In genomic region chr1:117181630-117182041, GRCh38 we compare ENCODE assay signal across 37 cellular contexts. TPM values are rescaled to one million over a fixed set of nuclear protein-coding genes. Genes with fewer than 3 reads are reported as not detected.
DNase-seq lines count a peak whose midpoint lies in the region; ATAC-seq, FAIRE-seq and TF ChIP-seq lines count a peak whose summit lies in the region.
"Had no signal": no experiment of that assay in that cellular context is flagged by ENCODE, and none has a peak within 500 bp of the region (broad histone marks: within the 10 kb centered on the region; RNA-seq: fewer than 3 reads in every experiment).

No MANE protein-coding gene starts in this region.

- no peak for ATAC-seq in GM19467 (IDR thresholded peaks at IDR 0.05; ENCODE audit: unreplicated experiment)
- no peak for ATAC-seq in HG03378 (IDR thresholded peaks at IDR 0.05; ENCODE audit: unreplicated experiment)
- no peak for ATAC-seq in stimulated activated effector memory CD8-positive, alpha-beta T cell treated with anti-CD3 and anti-CD28 coated beads, Interleukin-12 subunit alpha, Interleukin-12 subunit beta, amount 100 ng/mL, for 72 hours
- ATAC-seq in HG02852 (IDR thresholded peaks at IDR 0.05; ENCODE audit: unreplicated experiment): no peak
- ATAC-seq: A549; activated CD4-positive, CD25-positive, alpha-beta regulatory T cell treated with anti-CD3 and anti-CD28 coated beads, Interleukin-2, amount 50 U/mL, for 24 hours; activated T-helper 17 cell treated with anti-CD3 and anti-CD28 coated beads, Interleukin-2, amount 50 U/mL, for 72 hours; CD8-positive, alpha-beta T cell; effector memory CD8-positive, alpha-beta T cell; foreskin keratinocyte; heart right ventricle; left colon; Panc1 had no signal

- no peaks in the 10 kb centered on the region for H4K20me1 ChIP-seq in neural progenitor cell (ENCODE audit: low read depth)

- FAIRE-seq in bronchial epithelial cell (lab: Jason Lieb, UNC): peak; percentile 23
- FAIRE-seq: A549, G401.6, H1, TTC549 had no signal

- no peak overlapping the region for H3K4me3 Mint-ChIP-seq in neural progenitor cell
- no peak overlapping the region for H3K4me3 Mint-ChIP-seq in stimulated activated effector memory CD8-positive, alpha-beta T cell treated with anti-CD3 and anti-CD28 coated beads, Interleukin-12 subunit alpha, Interleukin-12 subunit beta, amount 100 ng/mL, for 72 hours
- H3K4me3 Mint-ChIP-seq: activated CD4-positive, alpha-beta memory T cell treated with anti-CD3 and anti-CD28 coated beads for 36 hours; activated T-helper 17 cell treated with anti-CD3 and anti-CD28 coated beads, Interleukin-2, amount 50 U/mL, for 72 hours; B cell; CD8-positive, alpha-beta T cell; effector memory CD8-positive, alpha-beta T cell had no signal

- no peaks in the 10 kb centered on the region for H3K36me3 ChIP-seq in bronchial epithelial cell (ENCODE audit: control insufficient read depth, insufficient read depth, low read length)
- H3K36me3 ChIP-seq in neural progenitor cell: no peaks in the 10 kb centered on the region
- H3K36me3 ChIP-seq: colonic mucosa, heart right ventricle, transverse colon had no signal

- DNase-seq in ELF-1 (ENCODE audit: low read depth, low spot score) (peak; percentile 97), OCI-M1 (lab: John Stamatoyannopoulos, UW) (peak; percentile 8), bronchial epithelial cell (ENCODE audit: low read depth) (no peak), neural progenitor cell (ENCODE audit: low spot score) (no peak)
- no peak for DNase-seq in stimulated activated effector memory CD8-positive, alpha-beta T cell treated with anti-CD3 and anti-CD28 coated beads, Interleukin-12 subunit alpha, Interleukin-12 subunit beta, amount 100 ng/mL, for 72 hours (ENCODE audit: low spot score in 2 of 2)
- DNase-seq: activated CD4-positive, alpha-beta memory T cell treated with anti-CD3 and anti-CD28 coated beads for 36 hours; activated CD8-positive, alpha-beta memory T cell treated with anti-CD3 and anti-CD28 coated beads, Interleukin-2, amount 50 U/mL, for 48 hours; activated naive CD4-positive, alpha-beta T cell treated with anti-CD3 and anti-CD28 coated beads, Interleukin-2, amount 50 U/mL, for 16 hours; amniotic stem cell; CD8-positive, alpha-beta T cell; colonic mucosa; DMS153; effector memory CD8-positive, alpha-beta T cell; foreskin keratinocyte; heart right ventricle; left colon; mesenchymal stem cell; NCI-H1694 treated with DMSO at 0.1 percent for 48 hours; NCI-H2171; NCI-H510A; NK-92 treated with Interleukin-12 subunit alpha and Interleukin-12 subunit beta, amount 100 ng/mL, for 24 hours; occipital lobe; SHP77 treated with DMSO at 0.1 percent for 48 hours; transverse colon had no signal

- H3K4me3 ChIP-seq in bronchial epithelial cell (ENCODE audit: low read depth, low read length) (no peak overlapping the region), neural progenitor cell (no peak overlapping the region)
- H3K4me3 ChIP-seq: A549, colonic mucosa, heart right ventricle, skin epidermis, transverse colon had no signal

- peak overlapping the region; percentile 47 for H2AFZ ChIP-seq in neural progenitor cell (replicated peaks)

- H3K27ac ChIP-seq in neural progenitor cell: no peak overlapping the region
- H3K27ac ChIP-seq: A549, colonic mucosa, foreskin keratinocyte, heart right ventricle, transverse colon had no signal

- H3K9me3 Mint-ChIP-seq in neural progenitor cell: no peaks in the 10 kb centered on the region
- no peaks in the 10 kb centered on the region for H3K9me3 Mint-ChIP-seq in stimulated activated effector memory CD8-positive, alpha-beta T cell treated with anti-CD3 and anti-CD28 coated beads, Interleukin-12 subunit alpha, Interleukin-12 subunit beta, amount 100 ng/mL, for 72 hours
- H3K9me3 Mint-ChIP-seq: activated CD4-positive, alpha-beta memory T cell treated with anti-CD3 and anti-CD28 coated beads for 36 hours; activated T-helper 17 cell treated with anti-CD3 and anti-CD28 coated beads, Interleukin-2, amount 50 U/mL, for 72 hours; CD8-positive, alpha-beta T cell; effector memory CD8-positive, alpha-beta T cell had no signal

- peaks cover 20% of the 10 kb centered on the region for H3K4me1 ChIP-seq in neural progenitor cell
- H3K4me1 ChIP-seq: A549, colonic mucosa, heart right ventricle, transverse colon had no signal

- H3K4me2 ChIP-seq in neural progenitor cell: no peak overlapping the region
- H3K4me2 ChIP-seq: A549 had no signal

- H3K36me3 Mint-ChIP-seq in neural progenitor cell: no peaks in the 10 kb centered on the region
- H3K36me3 Mint-ChIP-seq in stimulated activated effector memory CD8-positive, alpha-beta T cell treated with anti-CD3 and anti-CD28 coated beads, Interleukin-12 subunit alpha, Interleukin-12 subunit beta, amount 100 ng/mL, for 72 hours: no peaks in the 10 kb centered on the region
- H3K36me3 Mint-ChIP-seq: activated CD4-positive, alpha-beta memory T cell treated with anti-CD3 and anti-CD28 coated beads for 36 hours; CD8-positive, alpha-beta T cell had no signal

- TF ChIP-seq CTCF in bronchial epithelial cell (IDR thresholded peaks at IDR 0.05; ENCODE audit: insufficient read depth, low read length, severe bottlenecking): no peak
- no peak for TF ChIP-seq CTCF in neural progenitor cell (IDR thresholded peaks at IDR 0.05)

- H3K4me1 Mint-ChIP-seq in neural progenitor cell: peaks cover 31% of the 10 kb centered on the region
- no peaks in the 10 kb centered on the region for H3K4me1 Mint-ChIP-seq in stimulated activated effector memory CD8-positive, alpha-beta T cell treated with anti-CD3 and anti-CD28 coated beads, Interleukin-12 subunit alpha, Interleukin-12 subunit beta, amount 100 ng/mL, for 72 hours
- H3K4me1 Mint-ChIP-seq: activated T-helper 17 cell treated with anti-CD3 and anti-CD28 coated beads, Interleukin-2, amount 50 U/mL, for 72 hours; B cell had no signal

- no peaks in the 10 kb centered on the region for H3K79me2 ChIP-seq in neural progenitor cell (ENCODE audit: low read depth)

- H3F3A ChIP-seq in neural progenitor cell (ENCODE audit: low read depth): peaks cover 10% of the 10 kb centered on the region

- H3K27me3 Mint-ChIP-seq in neural progenitor cell (ENCODE audit: insufficient read depth, low read depth): peaks cover 5% of the 10 kb centered on the region

- peak overlapping the region; percentile 6 for H3K27ac Mint-ChIP-seq in neural progenitor cell
- H3K27ac Mint-ChIP-seq in stimulated activated effector memory CD8-positive, alpha-beta T cell treated with anti-CD3 and anti-CD28 coated beads, Interleukin-12 subunit alpha, Interleukin-12 subunit beta, amount 100 ng/mL, for 72 hours: no peak overlapping the region
- H3K27ac Mint-ChIP-seq: activated CD4-positive, alpha-beta memory T cell treated with anti-CD3 and anti-CD28 coated beads for 36 hours; activated T-helper 17 cell treated with anti-CD3 and anti-CD28 coated beads, Interleukin-2, amount 50 U/mL, for 72 hours; B cell; CD8-positive, alpha-beta T cell; effector memory CD8-positive, alpha-beta T cell had no signal

- no peaks in the 10 kb centered on the region for H3K9me3 ChIP-seq in neural progenitor cell (ENCODE audit: low read depth)
- H3K9me3 ChIP-seq: A549, colonic mucosa, heart right ventricle, transverse colon had no signal

- no peak overlapping the region for H3K9ac ChIP-seq in neural progenitor cell

- H3K27me3 ChIP-seq in bronchial epithelial cell (ENCODE audit: control insufficient read depth, insufficient read depth, low read length): no peaks in the 10 kb centered on the region
- no peaks in the 10 kb centered on the region for H3K27me3 ChIP-seq in neural progenitor cell
- H3K27me3 ChIP-seq: colonic mucosa, foreskin keratinocyte, heart right ventricle, transverse colon had no signal

RNA-seq across cellular contexts. Expression of gene VTCN1, which starts 29.1 kb away (rescaled TPM):
- 0.26 and 0.90 TPM in 2 replicates for total RNA-seq in bronchial epithelial cell
- 0.11 and 0.22 TPM in 2 replicates for total RNA-seq in neural progenitor cell (ENCODE audit: low replicate concordance)
- total RNA-seq: activated CD4-positive, alpha-beta memory T cell treated with anti-CD3 and anti-CD28 coated beads for 36 hours; activated T-helper 17 cell treated with anti-CD3 and anti-CD28 coated beads, Interleukin-2, amount 50 U/mL, for 72 hours; B cell; CD8-positive, alpha-beta T cell; colonic mucosa; foreskin keratinocyte; H1; left colon; T-helper 1 cell treated with Interleukin-12 subunit alpha and Interleukin-12 subunit beta and Interleukin-4 antibody, amounts not matched to agents 30 ng/mL and 1 ng/mL, for 36 hours; transverse colon had no signal

Comparison
In these comparisons a context has a peak if more than half of its experiments do, and no peak if none do; other contexts are left out.
1. DNase-seq: peak in ELF-1 (single experiment) and OCI-M1 (single experiment); none in bronchial epithelial cell (single experiment), neural progenitor cell (single experiment) and stimulated activated effector memory CD8-positive, alpha-beta T cell treated with anti-CD3 and anti-CD28 coated beads, Interleukin-12 subunit alpha, Interleukin-12 subunit beta, amount 100 ng/mL, for 72 hours (0 of 2).